ENCODE assay signal across 32 cellular contexts in genomic region chr2:181923123-181923522, GRCh38.
"Had no signal": no experiment of that assay in that cellular context is flagged by ENCODE, and none has a peak within 500 bp of the region (broad histone marks: within the 10 kb centered on the region; RNA-seq: fewer than 3 reads in every experiment).

No MANE protein-coding gene starts in this region.

- H3K9me3 Mint-ChIP-seq: activated CD4-positive, alpha-beta memory T cell treated with anti-CD3 and anti-CD28 coated beads for 36 hours; activated CD4-positive, alpha-beta T cell treated with anti-CD3 and anti-CD28 coated beads, Interleukin-2, amount 10 ng/mL, durations not matched to agents 24 days and 14 days; activated T-cell treated with anti-CD3 and anti-CD28 coated beads, Interleukin-2, amount 50 U/mL, for 24 hours; activated T-cell treated with anti-CD3 and anti-CD28 coated beads, Interleukin-2, amount 50 U/mL, for 72 hours; activated T-helper 17 cell treated with anti-CD3 and anti-CD28 coated beads, Interleukin-2, amount 50 U/mL, for 72 hours; central memory CD8-positive, alpha-beta T cell; effector memory CD8-positive, alpha-beta T cell had no signal

- H3K4me1 ChIP-seq: foreskin keratinocyte, gastrocnemius medialis had no signal

- H3K27me3 Mint-ChIP-seq: activated CD4-positive, alpha-beta memory T cell treated with anti-CD3 and anti-CD28 coated beads for 36 hours; activated CD4-positive, alpha-beta T cell treated with anti-CD3 and anti-CD28 coated beads for 36 hours; activated CD4-positive, alpha-beta T cell treated with anti-CD3 and anti-CD28 coated beads, Interleukin-2, amount 10 ng/mL, durations not matched to agents 24 days and 14 days; activated naive CD8-positive, alpha-beta T cell; activated T-cell treated with anti-CD3 and anti-CD28 coated beads, Interleukin-2, amount 50 U/mL, for 24 hours; activated T-helper 17 cell treated with anti-CD3 and anti-CD28 coated beads, Interleukin-2, amount 50 U/mL, for 72 hours; central memory CD8-positive, alpha-beta T cell; effector memory CD8-positive, alpha-beta T cell had no signal

- ATAC-seq: activated CD4-positive, alpha-beta T cell treated with anti-CD3 and anti-CD28 coated beads for 36 hours; activated T-cell treated with anti-CD3 and anti-CD28 coated beads, Interleukin-2, amount 50 U/mL, for 72 hours; activated T-helper 17 cell treated with anti-CD3 and anti-CD28 coated beads, Interleukin-2, amount 50 U/mL, for 72 hours; effector memory CD8-positive, alpha-beta T cell; foreskin keratinocyte; gastrocnemius medialis; heart left ventricle had no signal

- DNase-seq: activated CD4-positive, alpha-beta memory T cell treated with anti-CD3 and anti-CD28 coated beads for 36 hours; activated CD4-positive, alpha-beta T cell treated with anti-CD3 and anti-CD28 coated beads for 36 hours; activated CD4-positive, alpha-beta T cell treated with anti-CD3 and anti-CD28 coated beads, Interleukin-2, amount 10 ng/mL, durations not matched to agents 24 days and 14 days; activated CD4-positive, CD25-positive, alpha-beta regulatory T cell; activated CD4-positive, CD25-positive, alpha-beta regulatory T cell treated with anti-CD3 and anti-CD28 coated beads, Interleukin-2, amount 50 U/mL, for 72 hours; activated CD8-positive, alpha-beta memory T cell treated with anti-CD3 and anti-CD28 coated beads, Interleukin-2, amount 50 U/mL, for 48 hours; activated effector memory CD4-positive, alpha-beta T cell treated with Interleukin-2 at 50 U/mL for 16 hours; activated gamma-delta T cell treated with Interleukin-2 at 50 U/mL for 16 hours; activated naive CD4-positive, alpha-beta T cell treated with anti-CD3 and anti-CD28 coated beads, Interleukin-2, amount 50 U/mL, for 16 hours; activated naive CD4-positive, alpha-beta T cell treated with Interleukin-2 at 50 U/mL for 16 hours; activated T-cell treated with anti-CD3 and anti-CD28 coated beads for 4 hours; activated T-cell treated with anti-CD3 and anti-CD28 coated beads, Interleukin-2, amount 50 U/mL, for 24 hours; activated T-cell treated with anti-CD3 and anti-CD28 coated beads, Interleukin-2, amount 50 U/mL, for 72 hours; amniotic stem cell; anterior cingulate cortex; brain microvascular endothelial cell; dermis blood vessel endothelial cell; effector CD4-positive, alpha-beta T cell; effector memory CD8-positive, alpha-beta T cell; erythroblast; foreskin keratinocyte; gastrocnemius medialis; glutamatergic neuron; heart left ventricle; T-helper 2 cell had no signal

- H3K9me3 ChIP-seq: esophagus muscularis mucosa, gastrocnemius medialis, heart left ventricle had no signal

- FAIRE-seq: astrocyte, bronchial epithelial cell had no signal

- H3K4me3 ChIP-seq: coronary artery, esophagus muscularis mucosa, gastrocnemius medialis, heart left ventricle had no signal

- H3K4me3 Mint-ChIP-seq: activated CD4-positive, alpha-beta memory T cell treated with anti-CD3 and anti-CD28 coated beads for 36 hours; activated CD4-positive, alpha-beta T cell treated with anti-CD3 and anti-CD28 coated beads for 36 hours; activated CD4-positive, alpha-beta T cell treated with anti-CD3 and anti-CD28 coated beads, Interleukin-2, amount 10 ng/mL, durations not matched to agents 24 days and 14 days; activated naive CD8-positive, alpha-beta T cell; activated T-cell treated with anti-CD3 and anti-CD28 coated beads, Interleukin-2, amount 50 U/mL, for 24 hours; activated T-cell treated with anti-CD3 and anti-CD28 coated beads, Interleukin-2, amount 50 U/mL, for 72 hours; activated T-helper 17 cell treated with anti-CD3 and anti-CD28 coated beads, Interleukin-2, amount 50 U/mL, for 72 hours; central memory CD8-positive, alpha-beta T cell; effector memory CD8-positive, alpha-beta T cell had no signal

- H3K4me1 Mint-ChIP-seq: activated CD4-positive, alpha-beta T cell treated with anti-CD3 and anti-CD28 coated beads for 36 hours; activated T-helper 17 cell treated with anti-CD3 and anti-CD28 coated beads, Interleukin-2, amount 50 U/mL, for 72 hours had no signal

- H3K27ac ChIP-seq: brain microvascular endothelial cell, coronary artery, esophagus muscularis mucosa, foreskin keratinocyte, gastrocnemius medialis, heart left ventricle had no signal

- H3K27ac Mint-ChIP-seq: activated CD4-positive, alpha-beta memory T cell treated with anti-CD3 and anti-CD28 coated beads for 36 hours; activated CD4-positive, alpha-beta T cell treated with anti-CD3 and anti-CD28 coated beads for 36 hours; activated CD4-positive, alpha-beta T cell treated with anti-CD3 and anti-CD28 coated beads, Interleukin-2, amount 10 ng/mL, durations not matched to agents 24 days and 14 days; activated naive CD8-positive, alpha-beta T cell; activated T-cell treated with anti-CD3 and anti-CD28 coated beads, Interleukin-2, amount 50 U/mL, for 24 hours; activated T-cell treated with anti-CD3 and anti-CD28 coated beads, Interleukin-2, amount 50 U/mL, for 72 hours; activated T-helper 17 cell treated with anti-CD3 and anti-CD28 coated beads, Interleukin-2, amount 50 U/mL, for 72 hours; effector memory CD8-positive, alpha-beta T cell had no signal

- H3K27me3 ChIP-seq: brain microvascular endothelial cell, esophagus muscularis mucosa, foreskin keratinocyte, gastrocnemius medialis, heart left ventricle had no signal
